ENCODE assay signal across 24 cellular contexts in genomic region chr1:236864211-236864610, GRCh38.
"Had no signal": no experiment of that assay in that cellular context is flagged by ENCODE, and none has a peak within 500 bp of the region (broad histone marks: within the 10 kb centered on the region; RNA-seq: fewer than 3 reads in every experiment).

No MANE protein-coding gene starts in this region.

- H3K4me3 ChIP-seq: lower lobe of right lung, prostate gland, suprapubic skin, tibial artery, upper lobe of right lung had no signal

- H3K27me3 Mint-ChIP-seq: activated T-helper 17 cell treated with anti-CD3 and anti-CD28 coated beads, Interleukin-2, amount 50 U/mL, for 72 hours; central memory CD8-positive, alpha-beta T cell; dendritic cell treated with granulocyte-macrophage colony-stimulating factor and Interleukin-4, amounts not matched to agents 40 ng/mL and 50 ng/mL, for 4 days; natural killer cell treated with Interleukin-12 subunit alpha and Interleukin-12 subunit beta and Interleukin-15 and Interleukin-18, amount 100 ng/mL, for 72 hours had no signal

- H3K9me3 Mint-ChIP-seq: activated T-helper 17 cell treated with anti-CD3 and anti-CD28 coated beads, Interleukin-2, amount 50 U/mL, for 72 hours; central memory CD8-positive, alpha-beta T cell; dendritic cell treated with granulocyte-macrophage colony-stimulating factor and Interleukin-4, amounts not matched to agents 40 ng/mL and 50 ng/mL, for 4 days; endodermal cell; natural killer cell treated with Interleukin-12 subunit alpha and Interleukin-12 subunit beta and Interleukin-15 and Interleukin-18, amount 100 ng/mL, for 72 hours had no signal

- ATAC-seq: activated T-helper 17 cell treated with anti-CD3 and anti-CD28 coated beads, Interleukin-2, amount 50 U/mL, for 72 hours; esophagus mucosa; foreskin keratinocyte; left colon; lower lobe of right lung; natural killer cell treated with Interleukin-12 subunit alpha and Interleukin-12 subunit beta and Interleukin-15 and Interleukin-18, amount 100 ng/mL, for 72 hours; upper lobe of right lung had no signal

- H3K27ac ChIP-seq: foreskin keratinocyte, lower lobe of right lung, neutrophil, prostate gland, suprapubic skin, upper lobe of right lung had no signal

- DNase-seq: activated CD4-positive, alpha-beta T cell treated with anti-CD3 and anti-CD28 coated beads for 4 hours; activated CD4-positive, alpha-beta T cell treated with anti-CD3 and anti-CD28 coated beads, Interleukin-2, amount 50 U/mL, for 4 hours; activated gamma-delta T cell treated with Interleukin-2 at 50 U/mL for 16 hours; activated naive CD4-positive, alpha-beta T cell treated with anti-CD3 and anti-CD28 coated beads, Interleukin-2, amount 50 U/mL, for 16 hours; activated T-cell treated with anti-CD3 and anti-CD28 coated beads for 4 hours; amniotic stem cell; endodermal cell; foreskin keratinocyte; left colon; lower lobe of right lung; mesendoderm; stimulated activated CD4-positive, alpha-beta T cell treated with anti-CD3 and anti-CD28 coated beads, Interleukin-15, amount 100 ng/mL, for 24 hours; stimulated activated CD4-positive, alpha-beta T cell treated with anti-CD3 and anti-CD28 coated beads, Interleukin-2, amount 100 ng/mL, for 24 hours; stimulated activated naive CD4-positive, alpha-beta T cell; tibial artery; upper lobe of right lung had no signal

- H3K4me1 Mint-ChIP-seq: activated T-helper 17 cell treated with anti-CD3 and anti-CD28 coated beads, Interleukin-2, amount 50 U/mL, for 72 hours; endodermal cell had no signal

- H3K9me3 ChIP-seq: lower lobe of right lung, neutrophil, prostate gland, suprapubic skin, tibial artery, upper lobe of right lung had no signal

- H3K4me3 Mint-ChIP-seq: activated T-helper 17 cell treated with anti-CD3 and anti-CD28 coated beads, Interleukin-2, amount 50 U/mL, for 72 hours; central memory CD8-positive, alpha-beta T cell; dendritic cell treated with granulocyte-macrophage colony-stimulating factor and Interleukin-4, amounts not matched to agents 40 ng/mL and 50 ng/mL, for 4 days; endodermal cell; natural killer cell treated with Interleukin-12 subunit alpha and Interleukin-12 subunit beta and Interleukin-15 and Interleukin-18, amount 100 ng/mL, for 72 hours had no signal

- H3K4me1 ChIP-seq: foreskin keratinocyte, lower lobe of right lung, prostate gland, suprapubic skin, upper lobe of right lung had no signal

- H3K27me3 ChIP-seq: foreskin keratinocyte, neutrophil, suprapubic skin, tibial artery, upper lobe of right lung had no signal

- H3K36me3 ChIP-seq: prostate gland had no signal

- H3K27ac Mint-ChIP-seq: dendritic cell treated with granulocyte-macrophage colony-stimulating factor and Interleukin-4, amounts not matched to agents 40 ng/mL and 50 ng/mL, for 4 days; endodermal cell; natural killer cell treated with Interleukin-12 subunit alpha and Interleukin-12 subunit beta and Interleukin-15 and Interleukin-18, amount 100 ng/mL, for 72 hours had no signal
